In genomic region chr13:99311137-99311536, GRCh38 we compare ENCODE assay signal across 14 cellular contexts. TPM values are rescaled to one million over a fixed set of nuclear protein-coding genes. Genes with fewer than 3 reads are reported as not detected.
DNase-seq lines count a peak whose midpoint lies in the region; ATAC-seq and TF ChIP-seq lines count a peak whose summit lies in the region.
"Had no signal": no experiment of that assay in that cellular context is flagged by ENCODE, and none has a peak within 500 bp of the region (broad histone marks: within the 10 kb centered on the region; RNA-seq: fewer than 3 reads in every experiment).

No MANE protein-coding gene starts in this region.

- no peak overlapping the region for H3K18ac ChIP-seq in H9 (ENCODE audit: insufficient read length, low read depth, low read length)

- no peak overlapping the region for H2BK5ac ChIP-seq in H9 (ENCODE audit: insufficient read length, low read length)

- H3K27me3 Mint-ChIP-seq in H9 (ENCODE audit: low read depth), result no peaks in the 10 kb centered on the region

- H2AFZ ChIP-seq in ACC112 (ENCODE audit: low read length, unreplicated experiment), result no peak overlapping the region
- no peak overlapping the region for H2AFZ ChIP-seq in H9 (ENCODE audit: low read length)

- H3K79me1 ChIP-seq in H9 (ENCODE audit: insufficient read depth, low read depth, low read length, poor library complexity, severe bottlenecking), result no peaks in the 10 kb centered on the region

- H3K36me3 Mint-ChIP-seq in H9 (ENCODE audit: insufficient read depth in 1 of 3, low read depth in 3 of 3), result peaks cover 6 to 8% (median 8%) of the 10 kb centered on the region in 3 experiments; a peak in 4 of 7 replicates

- no peaks in the 10 kb centered on the region for H3K9me3 ChIP-seq in H9 (ENCODE audit: control insufficient read depth, low read depth, low read length)
- H3K9me3 ChIP-seq in left lung, result no peaks in the 10 kb centered on the region
- H3K9me3 ChIP-seq: BE2C, heart right ventricle, thoracic aorta had no signal

- H4K5ac ChIP-seq in H9 (ENCODE audit: insufficient read length, low read depth, low read length), result no peak overlapping the region

- no peak overlapping the region for H3K9ac ChIP-seq in H9 (ENCODE audit: extremely low read depth, insufficient read length, low read length)

- H3K4ac ChIP-seq in H9 (ENCODE audit: low read depth, low read length), result no peak overlapping the region

- H4K20me1 ChIP-seq in H9 (ENCODE audit: control insufficient read depth, insufficient read depth, insufficient read length), result no peaks in the 10 kb centered on the region

- H3K23me2 ChIP-seq in H9 (ENCODE audit: insufficient read length, low read depth, low read length, poor library complexity, severe bottlenecking), result no peaks in the 10 kb centered on the region

- no peak overlapping the region for H3K23ac ChIP-seq in H9 (ENCODE audit: insufficient read length, low read depth, low read length)

- no peak overlapping the region for H3K4me3 Mint-ChIP-seq in H9

- H2AK5ac ChIP-seq in H9 (ENCODE audit: insufficient read length, low read length), result no peak overlapping the region

- H3K4me1 ChIP-seq in ACC112 (ENCODE audit: control insufficient read depth, insufficient read depth, low read length, unreplicated experiment) (peaks cover 76% of the 10 kb centered on the region), H9 (ENCODE audit: insufficient read depth, low read length) (no peaks in the 10 kb centered on the region; the same call in 1 of the 2 replicates), left lung (peaks cover 0 to 84% of the 10 kb centered on the region in 2 donors)
- H3K4me1 ChIP-seq: BE2C had no signal

- H3T11ph ChIP-seq in H9 (ENCODE audit: low read length), result no peak overlapping the region

- peaks cover 3% of the 10 kb centered on the region for H3K79me2 ChIP-seq in ACC112 (ENCODE audit: control insufficient read depth, insufficient read depth, low read length, unreplicated experiment)
- peaks cover 5% of the 10 kb centered on the region; the same call in 1 of the 2 replicates for H3K79me2 ChIP-seq in H9 (ENCODE audit: insufficient read depth, low read length)

- H3K36me3 ChIP-seq in ACC112 (ENCODE audit: insufficient read depth, low read length) (peaks cover 3% of the 10 kb centered on the region; the same call in 1 of the 2 replicates), left lung (no peaks in the 10 kb centered on the region)
- H3K36me3 ChIP-seq: BE2C, cardiac muscle cell, thoracic aorta had no signal

- no peak overlapping the region for H2BK20ac ChIP-seq in H9 (ENCODE audit: low read depth, low read length, poor library complexity, severe bottlenecking)

- H3K27ac ChIP-seq in ACC112 (ENCODE audit: low read depth, low read length) (peak overlapping the region; percentile 91), H9 (ENCODE audit: insufficient read length, low read depth, low read length) (no peak overlapping the region), left lung (peak overlapping the region in 1 of 2 donors; percentile 24)
- H3K27ac ChIP-seq: cardiac muscle cell, thoracic aorta had no signal

- H3K27me3 ChIP-seq in ACC112 (ENCODE audit: insufficient read depth, low read length) (no peaks in the 10 kb centered on the region), H9 (ENCODE audit: insufficient read depth, low read length) (peaks cover 3% of the 10 kb centered on the region; the same call in 1 of the 2 replicates), left lung (no peaks in the 10 kb centered on the region)
- H3K27me3 ChIP-seq: BE2C, cardiac muscle cell, heart right ventricle had no signal

- in situ Hi-C loops in G401 (cut with HindIII; ENCODE audit: low sequenced_read_pairs), result no loop called here

- no CpG with 5 or more reads among the region's 4 CpGs for WGBS in H9 (ENCODE audit: extremely low coverage, insufficient read length, low lambda C conversion rate)

- H3K4me3 ChIP-seq in ACC112 (ENCODE audit: low read depth, low read length), result no peak overlapping the region
- H3K4me3 ChIP-seq in left lung, result no peak overlapping the region
- H3K4me3 ChIP-seq: cardiac muscle cell, heart right ventricle, thoracic aorta had no signal

- H4K8ac ChIP-seq in H9 (replicated peaks; ENCODE audit: insufficient read length, low read depth, low read length), result no peak overlapping the region

- H3K9me3 Mint-ChIP-seq in H9, result no peaks in the 10 kb centered on the region

- H3K4me2 ChIP-seq in H9 (ENCODE audit: insufficient read depth, insufficient read length, low read length), result no peak overlapping the region

- H3K56ac ChIP-seq in H9 (ENCODE audit: insufficient read length, low read depth, low read length), result no peak overlapping the region

- no peak overlapping the region for H2BK15ac ChIP-seq in H9 (ENCODE audit: low read depth, low read length)

- ATAC-seq in left lung, result no peak
- ATAC-seq: heart right ventricle had no signal

- intact Hi-C loops in left lung (cut with DNase I), result no loop called here

- H3K27ac Mint-ChIP-seq in H9, result peak overlapping the region in 2 of 3 experiments; percentile 25 to 78; a peak in 2 of 7 replicates

- peaks cover 35 to 37% of the 10 kb centered on the region in 2 experiments for H3K4me1 Mint-ChIP-seq in H9

- DNase-seq in H9 (peak; percentile 35), iPS-NIHi7 (ENCODE audit: extremely low spot score) (peak; percentile 24), G401 (ENCODE audit: low spot score) (no peak), GDM1 (lab: John Stamatoyannopoulos, UW) (no peak), left lung (no peak), DMS79 treated with DMSO at 0.1 percent for 48 hours (lab: John Stamatoyannopoulos, UW) (no peak)
- DNase-seq in activated T-cell treated with anti-CD3 and anti-CD28 coated beads, Interleukin-2, amount 50 U/mL, for 48 hours, result peak; percentile 55 to 59
- DNase-seq: BE2C, heart right ventricle, midbrain, NCI-H146 had no signal

- no peak overlapping the region for H3K14ac ChIP-seq in H9 (ENCODE audit: insufficient read depth, low read length)

- no peak for TF ChIP-seq CTCF in H9 (conservative IDR thresholded peaks at IDR 0.05)
- no peak for TF ChIP-seq CTCF in left lung (IDR thresholded peaks at IDR 0.05)

- no peak overlapping the region for H2BK12ac ChIP-seq in H9 (ENCODE audit: insufficient read length, low read depth, low read length)

- no peak overlapping the region for H2BK120ac ChIP-seq in H9 (ENCODE audit: low read depth, low read length, poor library complexity, severe bottlenecking)

- no peak overlapping the region for H4K91ac ChIP-seq in H9 (ENCODE audit: insufficient read length, low read depth, low read length)

RNA-seq across cellular contexts. Expression of gene GPR183, which starts 3.9 kb away (rescaled TPM):
- total RNA-seq in H9 (2021), result not detected in 2 replicates
- total RNA-seq in G401 (2014; rRNA removed; shearing (Covaris generic)), result not detected in 2 replicates
- 10 to 100 TPM in 1 of 2 donors, 1 to 10 TPM in 1; 7.4 to 10.9 TPM for total RNA-seq in left lung

RNA-seq across cellular contexts. Expression of gene GPR18, which starts 53.0 kb away (rescaled TPM):
- total RNA-seq in H9 (2021) (not detected in 2 replicates), left lung (under 1 TPM; 0.17 to 0.55 TPM)
- not detected in 2 replicates for total RNA-seq in G401 (2014; rRNA removed; shearing (Covaris generic))
- total RNA-seq: cardiac muscle cell, thoracic aorta had no signal

Comparison
In these comparisons a context has a peak if more than half of its experiments do, and no peak if none do; other contexts are left out.
1. DNase-seq: peak in H9 (single experiment), activated T-cell treated with anti-CD3 and anti-CD28 coated beads, Interleukin-2, amount 50 U/mL, for 48 hours (2 of 2) and iPS-NIHi7 (single experiment); none in G401 (single experiment), GDM1 (single experiment), left lung (0 of 2) and DMS79 treated with DMSO at 0.1 percent for 48 hours (single experiment).